Comparison of ENCODE assay signal across 20 cellular contexts in genomic region chr20:61218886-61219480, GRCh38. TPM values are rescaled to one million over a fixed set of nuclear protein-coding genes. Genes with fewer than 3 reads are reported as not detected.
DNase-seq lines count a peak whose midpoint lies in the region; ATAC-seq and TF ChIP-seq lines count a peak whose summit lies in the region.
"Had no signal": no experiment of that assay in that cellular context is flagged by ENCODE, and none has a peak within 500 bp of the region (broad histone marks: within the 10 kb centered on the region; RNA-seq: fewer than 3 reads in every experiment).

No MANE protein-coding gene starts in this region.

- DNase-seq in AG04449 (ENCODE audit: low read depth, low spot score) (peak; percentile 21), GM04504 (ENCODE audit: low read depth) (peak; percentile 39), amniotic epithelial cell (ENCODE audit: low read depth) (peak; percentile 5), glomerular visceral epithelial cell (ENCODE audit: extremely low spot score) (peak; percentile 23), DMS79 (lab: John Stamatoyannopoulos, UW) (no peak), GM23338 (ENCODE audit: low spot score) (no peak), MV-4-11 (lab: John Stamatoyannopoulos, UW) (no peak)
- DNase-seq: activated CD4-positive, CD25-positive, alpha-beta regulatory T cell treated with anti-CD3 and anti-CD28 coated beads, Interleukin-2, amount 50 U/mL, for 72 hours; activated CD8-positive, alpha-beta memory T cell treated with anti-CD3 and anti-CD28 coated beads for 24 hours; activated naive CD8-positive, alpha-beta T cell treated with anti-CD3 and anti-CD28 coated beads, Interleukin-2, amount 10 ng/mL, durations not matched to agents 7 days and 5 days; CD8-positive, alpha-beta memory T cell; DND-41; KG1; NCI-H1092; NCI-H2029 treated with DMSO at 0.1 percent for 48 hours; NCI-H510A treated with DMSO at 0.1 percent for 48 hours had no signal

- H3K27me3 Mint-ChIP-seq in GM23338 (ENCODE audit: insufficient read depth, low read depth, poor library complexity): peaks cover 18% of the 10 kb centered on the region

- H3K36me3 Mint-ChIP-seq in GM23338 (ENCODE audit: low read depth): no peaks in the 10 kb centered on the region
- H3K36me3 Mint-ChIP-seq: activated naive CD8-positive, alpha-beta T cell treated with anti-CD3 and anti-CD28 coated beads, Interleukin-2, amount 10 ng/mL, durations not matched to agents 7 days and 5 days; CD8-positive, alpha-beta memory T cell had no signal

- H3K36me3 ChIP-seq in GM23338 (ENCODE audit: insufficient read depth): no peaks in the 10 kb centered on the region

- H3K4me2 ChIP-seq in GM23338: no peak overlapping the region
- H3K4me2 ChIP-seq: A549 had no signal

- peaks cover 9% of the 10 kb centered on the region; the same call in 2 of the 3 replicates for H3K9me3 Mint-ChIP-seq in GM23338

- H3K79me2 ChIP-seq in GM23338 (replicated peaks; ENCODE audit: insufficient read depth): no peaks in the 10 kb centered on the region

- H3K4me3 Mint-ChIP-seq in GM23338: no peak overlapping the region
- H3K4me3 Mint-ChIP-seq: activated naive CD8-positive, alpha-beta T cell treated with anti-CD3 and anti-CD28 coated beads, Interleukin-2, amount 10 ng/mL, durations not matched to agents 7 days and 5 days; CD8-positive, alpha-beta memory T cell had no signal

- CTCF ChIA-PET in AG04449 (lab: Yijun Ruan, JAX): interaction anchor here (0.8 to 4.7 kb wide), 4 partner anchors 9 to 44 kb away, joined by 3 to 74 read pairs (median 4); no protein-coding TSS in a partner anchor

- H3K4me3 ChIP-seq in AG04449 (ENCODE audit: low read depth, low read length) (no peak overlapping the region), GM23338 (no peak overlapping the region)
- H3K4me3 ChIP-seq: A549 had no signal

- H3K4me1 Mint-ChIP-seq in GM23338: no peaks in the 10 kb centered on the region
- H3K4me1 Mint-ChIP-seq: activated naive CD8-positive, alpha-beta T cell treated with anti-CD3 and anti-CD28 coated beads, Interleukin-2, amount 10 ng/mL, durations not matched to agents 7 days and 5 days; CD8-positive, alpha-beta memory T cell had no signal

- H3K4me1 ChIP-seq in GM23338 (ENCODE audit: insufficient read depth): no peaks in the 10 kb centered on the region

- H2AFZ ChIP-seq in GM23338: no peak overlapping the region

- ATAC-seq in GM23338 (no peak), HG03045 (IDR thresholded peaks at IDR 0.05; ENCODE audit: unreplicated experiment) (no peak)
- ATAC-seq: A549, Right ventricle myocardium inferior had no signal

- no peak overlapping the region for H3K27ac Mint-ChIP-seq in GM23338
- H3K27ac Mint-ChIP-seq: activated naive CD8-positive, alpha-beta T cell treated with anti-CD3 and anti-CD28 coated beads, Interleukin-2, amount 10 ng/mL, durations not matched to agents 7 days and 5 days; CD8-positive, alpha-beta memory T cell had no signal

- no peak overlapping the region for H3K27ac ChIP-seq in GM23338 (ENCODE audit: low read depth)
- H3K27ac ChIP-seq: A549, epithelial cell of prostate had no signal

- TF ChIP-seq CTCF in AG04449 (IDR thresholded peaks at IDR 0.05; ENCODE audit: insufficient read depth, low read length, missing control alignments): no peak
- TF ChIP-seq CTCF in GM23338 (conservative IDR thresholded peaks at IDR 0.05; ENCODE audit: low read depth in 2 of 2): no peak

- no peaks in the 10 kb centered on the region for H4K20me1 ChIP-seq in GM23338 (replicated peaks; ENCODE audit: insufficient read depth)

- 0 out of 2 replicates have a peak, but pooled peaks cover 5% of the 10 kb centered on the region for H3K27me3 ChIP-seq in GM23338 (ENCODE audit: insufficient read depth)

- POLR2A ChIA-PET in AG04449 (lab: Yijun Ruan, JAX): interaction anchor here (1.3 kb wide), 1 partner anchor 33 kb away, joined by 6 read pairs; no protein-coding TSS in a partner anchor

- H3F3A ChIP-seq in GM23338 (replicated peaks; ENCODE audit: low read depth): no peaks in the 10 kb centered on the region

- peaks cover under 1% of the 10 kb centered on the region; the same call in 1 of the 2 replicates for H3K9me2 ChIP-seq in GM23338 (ENCODE audit: insufficient read depth)

TF ChIP-seq in GM23338, 12 proteins besides CTCF, POLR2A, EP300 and RAD21 (continues in another document):
- TF ChIP-seq NANOG (IDR thresholded peaks at IDR 0.05; ENCODE audit: borderline replicate concordance) (no peak), JUNB (IDR thresholded peaks at IDR 0.05; ENCODE audit: unreplicated experiment) (no peak), ETS1 (IDR thresholded peaks at IDR 0.05) (no peak), REST (IDR thresholded peaks at IDR 0.05; ENCODE audit: unreplicated experiment) (no peak), EZH2phosphoT487 (IDR thresholded peaks at IDR 0.05; ENCODE audit: unreplicated experiment) (no peak), EZH2 (IDR thresholded peaks at IDR 0.05; ENCODE audit: low read depth, unreplicated experiment) (no peak), POLR2AphosphoS5 (IDR thresholded peaks at IDR 0.05; ENCODE audit: low read depth) (no peak), STAT1 (IDR thresholded peaks at IDR 0.05; ENCODE audit: unreplicated experiment) (no peak), CREB1 (CRISPR knock-in tag; IDR thresholded peaks at IDR 0.05; ENCODE audit: low read depth) (no peak)

RNA-seq across cellular contexts. Expression of gene CDH4, which starts 33.1 kb away (rescaled TPM):
- 4.0 and 4.2 TPM in 2 replicates for total RNA-seq in GM23338 (2014; rRNA removed; shearing (Covaris generic))
- polyA plus RNA-seq in GM23338 (2016; fragmentation: Nextera tagmentation; extraction: Ambion mirVana): 1.2 TPM in 2 replicates
- total RNA-seq: CD8-positive, alpha-beta memory T cell had no signal

Comparison
In these comparisons a context has a peak if more than half of its experiments do, and no peak if none do; other contexts are left out.
1. DNase-seq: peak in AG04449 (single experiment), GM04504 (single experiment), amniotic epithelial cell (single experiment) and glomerular visceral epithelial cell (single experiment); none in DMS79 (single experiment), GM23338 (single experiment) and MV-4-11 (single experiment).